ENCODE assay signal across 1 cellular context in the genomic region with DNA sequence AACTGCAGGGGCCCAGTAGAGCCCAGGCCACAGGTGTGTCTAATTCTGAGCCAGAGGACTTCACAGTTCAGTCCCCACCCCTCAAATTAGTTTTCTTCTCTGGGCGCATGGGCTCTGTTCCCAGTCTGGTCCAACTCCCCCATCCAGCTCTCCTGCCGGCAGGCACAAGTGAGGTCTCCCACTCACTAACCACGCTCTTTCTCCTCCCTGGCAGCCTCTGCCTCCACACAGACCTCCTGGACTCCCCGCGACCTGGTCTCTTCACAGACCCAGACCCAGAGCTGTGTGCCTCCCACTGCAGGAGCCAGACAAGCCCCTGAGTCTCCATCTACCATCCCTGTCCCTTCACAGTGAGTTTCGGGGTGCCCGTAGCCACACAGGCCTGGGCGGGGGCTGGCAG.
TF ChIP-seq lines count a peak whose summit lies in the region.

No MANE protein-coding gene starts in this region.

TF ChIP-seq in K562, 482 proteins besides CTCF, POLR2A, EP300 and RAD21:
- TF ChIP-seq, protein P1, sequence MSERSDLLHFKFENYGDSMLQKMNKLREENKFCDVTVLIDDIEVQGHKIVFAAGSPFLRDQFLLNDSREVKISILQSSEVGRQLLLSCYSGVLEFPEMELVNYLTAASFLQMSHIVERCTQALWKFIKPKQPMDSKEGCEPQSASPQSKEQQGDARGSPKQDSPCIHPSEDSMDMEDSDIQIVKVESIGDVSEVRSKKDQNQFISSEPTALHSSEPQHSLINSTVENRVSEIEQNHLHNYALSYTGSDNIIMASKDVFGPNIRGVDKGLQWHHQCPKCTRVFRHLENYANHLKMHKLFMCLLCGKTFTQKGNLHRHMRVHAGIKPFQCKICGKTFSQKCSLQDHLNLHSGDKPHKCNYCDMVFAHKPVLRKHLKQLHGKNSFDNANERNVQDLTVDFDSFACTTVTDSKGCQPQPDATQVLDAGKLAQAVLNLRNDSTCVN (CRISPR knock-in tag; IDR thresholded peaks at IDR 0.05): no peak
- TF ChIP-seq, protein P2, sequence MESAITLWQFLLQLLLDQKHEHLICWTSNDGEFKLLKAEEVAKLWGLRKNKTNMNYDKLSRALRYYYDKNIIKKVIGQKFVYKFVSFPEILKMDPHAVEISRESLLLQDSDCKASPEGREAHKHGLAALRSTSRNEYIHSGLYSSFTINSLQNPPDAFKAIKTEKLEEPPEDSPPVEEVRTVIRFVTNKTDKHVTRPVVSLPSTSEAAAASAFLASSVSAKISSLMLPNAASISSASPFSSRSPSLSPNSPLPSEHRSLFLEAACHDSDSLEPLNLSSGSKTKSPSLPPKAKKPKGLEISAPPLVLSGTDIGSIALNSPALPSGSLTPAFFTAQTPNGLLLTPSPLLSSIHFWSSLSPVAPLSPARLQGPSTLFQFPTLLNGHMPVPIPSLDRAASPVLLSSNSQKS (CRISPR knock-in tag; IDR thresholded peaks at IDR 0.05): no peak
- no peak for TF ChIP-seq ZNF717 (CRISPR knock-in tag; IDR thresholded peaks at IDR 0.05)
